17 cellular contexts compared by ENCODE assay signal in the genomic region with DNA sequence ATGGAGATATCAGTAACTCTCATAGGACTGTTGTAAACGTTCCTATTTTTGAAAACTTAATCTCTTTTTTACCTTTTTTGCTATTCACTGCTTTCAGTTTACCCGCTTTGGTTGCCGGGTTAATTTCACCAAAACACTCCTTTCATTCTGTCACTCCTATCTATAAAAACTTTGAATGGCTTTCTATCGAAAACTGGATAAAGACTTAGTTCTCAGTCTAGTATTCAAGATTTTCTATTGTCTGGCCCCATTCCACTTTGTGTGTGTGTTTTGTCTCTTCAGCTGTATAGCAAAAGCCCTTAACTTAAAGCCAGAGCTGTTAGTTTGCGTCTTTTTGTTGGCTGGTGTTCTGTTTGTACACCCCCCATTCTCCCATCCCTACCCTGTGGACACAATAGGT. TPM values are rescaled to one million over a fixed set of nuclear protein-coding genes. Genes with fewer than 3 reads are reported as not detected.
DNase-seq lines count a peak whose midpoint lies in the region; ATAC-seq and TF ChIP-seq lines count a peak whose summit lies in the region.
"Had no signal": no experiment of that assay in that cellular context is flagged by ENCODE, and none has a peak within 500 bp of the region (broad histone marks: within the 10 kb centered on the region; RNA-seq: fewer than 3 reads in every experiment).

No MANE protein-coding gene starts in this region.

- no peak for DNase-seq in activated naive CD8-positive, alpha-beta T cell treated with anti-CD3 and anti-CD28 coated beads, Interleukin-2, amount 50 U/mL, for 24 hours
- DNase-seq in naive thymus-derived CD8-positive, alpha-beta T cell: no peak
- no peak for DNase-seq in esophagus muscularis mucosa (ENCODE audit: extremely low spot score)
- no peak for DNase-seq in lower lobe of right lung
- DNase-seq in mammary epithelial cell: no peak
- DNase-seq: DND-41, GDM1, H7, Karpas-422, NCI-H1105 treated with DMSO at 0.1 percent for 48 hours, NCI-H187, NCI-H446, PC-3 had no signal

- H3K36me3 ChIP-seq in esophagus muscularis mucosa (peaks cover 0 to 6% (median 0%) of the 10 kb centered on the region in 4 donors), lower lobe of right lung (no peaks in the 10 kb centered on the region), mammary epithelial cell (ENCODE audit: insufficient read depth, low read length) (peaks cover 2% of the 10 kb centered on the region)

- no peaks in the 10 kb centered on the region for H3K27me3 ChIP-seq in esophagus muscularis mucosa
- H3K27me3 ChIP-seq in lower lobe of right lung (ENCODE audit: low read depth): no peaks in the 10 kb centered on the region
- no peaks in the 10 kb centered on the region for H3K27me3 ChIP-seq in mammary epithelial cell (ENCODE audit: insufficient read depth, low read length)

- peaks cover 4% of the 10 kb centered on the region for H3K36me3 Mint-ChIP-seq in activated naive CD8-positive, alpha-beta T cell
- H3K36me3 Mint-ChIP-seq in activated naive CD8-positive, alpha-beta T cell treated with anti-CD3 and anti-CD28 coated beads, Interleukin-2, amount 50 U/mL, for 24 hours (ENCODE audit: low read depth): peaks cover 5% of the 10 kb centered on the region
- peaks cover 31% of the 10 kb centered on the region for H3K36me3 Mint-ChIP-seq in activated T-helper 17 cell treated with anti-CD3 and anti-CD28 coated beads, Interleukin-2, amount 50 U/mL, for 72 hours (ENCODE audit: low read depth)
- H3K36me3 Mint-ChIP-seq in naive thymus-derived CD8-positive, alpha-beta T cell: peaks cover 0 to 21% (median 7%) of the 10 kb centered on the region in 3 donors

- H3K4me3 ChIP-seq in esophagus muscularis mucosa: no peak overlapping the region
- no peak overlapping the region for H3K4me3 ChIP-seq in lower lobe of right lung
- H3K4me3 ChIP-seq in mammary epithelial cell (replicated peaks in 1 of 3; ENCODE audit: insufficient read depth in 1 of 3, low read depth in 2 of 3, low read length in 3 of 3): no peak overlapping the region

- H3K9ac ChIP-seq in mammary epithelial cell (ENCODE audit: insufficient read depth, low read length): no peak overlapping the region

- no peak for TF ChIP-seq EP300 in esophagus muscularis mucosa (IDR thresholded peaks at IDR 0.05)

- CTCF ChIA-PET in mammary epithelial cell (lab: Charles Lee; ENCODE audit: low non-redundant PET): no interaction called here

- H3K27ac ChIP-seq in esophagus muscularis mucosa (replicated peaks in 1 of 4) (no peak overlapping the region), lower lobe of right lung (no peak overlapping the region), mammary epithelial cell (ENCODE audit: insufficient read depth, low read depth, low read length) (no peak overlapping the region)
- H3K27ac ChIP-seq: C4-2B had no signal

- ATAC-seq in activated naive CD8-positive, alpha-beta T cell treated with anti-CD3 and anti-CD28 coated beads, Interleukin-2, amount 50 U/mL, for 24 hours: no peak
- no peak for ATAC-seq in activated T-helper 17 cell treated with anti-CD3 and anti-CD28 coated beads, Interleukin-2, amount 50 U/mL, for 72 hours (replicated peaks)
- ATAC-seq in naive thymus-derived CD8-positive, alpha-beta T cell: no peak
- ATAC-seq in GM18505 (IDR thresholded peaks at IDR 0.05; ENCODE audit: unreplicated experiment) (no peak), lower lobe of right lung (no peak)
- ATAC-seq: PC-3 had no signal

- no peak overlapping the region for H3K27ac Mint-ChIP-seq in activated naive CD8-positive, alpha-beta T cell
- H3K27ac Mint-ChIP-seq in activated naive CD8-positive, alpha-beta T cell treated with anti-CD3 and anti-CD28 coated beads, Interleukin-2, amount 50 U/mL, for 24 hours: no peak overlapping the region
- H3K27ac Mint-ChIP-seq in activated T-helper 17 cell treated with anti-CD3 and anti-CD28 coated beads, Interleukin-2, amount 50 U/mL, for 72 hours: no peak overlapping the region
- peak overlapping the region in 1 of 10 donors; percentile 68 for H3K27ac Mint-ChIP-seq in naive thymus-derived CD8-positive, alpha-beta T cell

- intact Hi-C loops in esophagus muscularis mucosa (cut with DNase I) (no loop called here), lower lobe of right lung (cut with DNase I) (no loop called here), mammary epithelial cell (cut with micrococcal nuclease) (no loop called here)

- no TSS peak for BruUV-seq in mammary epithelial cell (replicated peaks; lab: Mats Ljungman, UMichigan)

- TF ChIP-seq CTCF in esophagus muscularis mucosa (IDR thresholded peaks at IDR 0.05) (no peak), lower lobe of right lung (IDR thresholded peaks at IDR 0.05) (no peak), mammary epithelial cell (conservative IDR thresholded peaks at IDR 0.05 in 1 of 2, IDR thresholded peaks at IDR 0.05 in 1 of 2; ENCODE audit: extremely low read depth in 1 of 2, insufficient read depth in 1 of 2, low read depth in 1 of 2, low read length in 2 of 2) (no peak)

- H3K9me3 ChIP-seq in esophagus muscularis mucosa (no peaks in the 10 kb centered on the region), lower lobe of right lung (no peaks in the 10 kb centered on the region), mammary epithelial cell (replicated peaks; ENCODE audit: insufficient read depth, low read length) (no peaks in the 10 kb centered on the region)

- H3K4me3 Mint-ChIP-seq in activated naive CD8-positive, alpha-beta T cell: peak overlapping the region; percentile 9
- no peak overlapping the region for H3K4me3 Mint-ChIP-seq in activated naive CD8-positive, alpha-beta T cell treated with anti-CD3 and anti-CD28 coated beads, Interleukin-2, amount 50 U/mL, for 24 hours
- H3K4me3 Mint-ChIP-seq in activated T-helper 17 cell treated with anti-CD3 and anti-CD28 coated beads, Interleukin-2, amount 50 U/mL, for 72 hours: peak overlapping the region; percentile 1
- peak overlapping the region in 9 of 10 donors; percentile 17 to 70 (median 34) for H3K4me3 Mint-ChIP-seq in naive thymus-derived CD8-positive, alpha-beta T cell

- no peak overlapping the region for H2AFZ ChIP-seq in mammary epithelial cell (ENCODE audit: low read depth, low read length)

- no peaks in the 10 kb centered on the region for H3K27me3 Mint-ChIP-seq in activated naive CD8-positive, alpha-beta T cell
- no peaks in the 10 kb centered on the region for H3K27me3 Mint-ChIP-seq in activated naive CD8-positive, alpha-beta T cell treated with anti-CD3 and anti-CD28 coated beads, Interleukin-2, amount 50 U/mL, for 24 hours
- H3K27me3 Mint-ChIP-seq in activated T-helper 17 cell treated with anti-CD3 and anti-CD28 coated beads, Interleukin-2, amount 50 U/mL, for 72 hours: no peaks in the 10 kb centered on the region
- H3K27me3 Mint-ChIP-seq in naive thymus-derived CD8-positive, alpha-beta T cell: no peaks in the 10 kb centered on the region

- no peaks in the 10 kb centered on the region for H4K20me1 ChIP-seq in mammary epithelial cell (ENCODE audit: insufficient read depth, low read length)

- peaks cover 41 to 82% (median 57%) of the 10 kb centered on the region in 4 donors for H3K4me1 ChIP-seq in esophagus muscularis mucosa
- H3K4me1 ChIP-seq in lower lobe of right lung: peaks cover 62% of the 10 kb centered on the region
- peaks cover 10% of the 10 kb centered on the region for H3K4me1 ChIP-seq in mammary epithelial cell (ENCODE audit: insufficient read depth, low read length)

- no peak for TF ChIP-seq POLR2A in esophagus muscularis mucosa (IDR thresholded peaks at IDR 0.05; ENCODE audit: low read depth)
- TF ChIP-seq POLR2A in GM18505 (IDR thresholded peaks at IDR 0.05; ENCODE audit: borderline replicate concordance, extremely low read depth, insufficient read depth, insufficient read length): no peak

- H3K4me1 Mint-ChIP-seq in activated naive CD8-positive, alpha-beta T cell (ENCODE audit: low read depth): peaks cover 63% of the 10 kb centered on the region
- H3K4me1 Mint-ChIP-seq in activated naive CD8-positive, alpha-beta T cell treated with anti-CD3 and anti-CD28 coated beads, Interleukin-2, amount 50 U/mL, for 24 hours: peaks cover 65% of the 10 kb centered on the region
- peaks cover 23% of the 10 kb centered on the region for H3K4me1 Mint-ChIP-seq in activated T-helper 17 cell treated with anti-CD3 and anti-CD28 coated beads, Interleukin-2, amount 50 U/mL, for 72 hours
- H3K4me1 Mint-ChIP-seq in naive thymus-derived CD8-positive, alpha-beta T cell: peaks cover 24 to 85% (median 57%) of the 10 kb centered on the region in 4 donors

- POLR2A ChIA-PET in naive thymus-derived CD8-positive, alpha-beta T cell (lab: Charles Lee): no interaction called here

- dilution Hi-C loops in mammary epithelial cell (cut with HindIII; ENCODE audit: low sequenced_read_pairs): no loop called here

- H3K4me2 ChIP-seq in mammary epithelial cell (ENCODE audit: insufficient read depth, low read depth, low read length): no peak overlapping the region

- 87% methylated on average over 5 of the region's 5 CpGs for WGBS in esophagus muscularis mucosa
- WGBS in mammary epithelial cell (ENCODE audit: low coverage, missing lambda C conversion rate): 82% methylated on average over 5 of the region's 5 CpGs

- H3K79me2 ChIP-seq in mammary epithelial cell (ENCODE audit: insufficient read depth, low read length): peaks cover 99% of the 10 kb centered on the region

- H3K9me3 Mint-ChIP-seq in activated naive CD8-positive, alpha-beta T cell (ENCODE audit: low read depth): no peaks in the 10 kb centered on the region
- no peaks in the 10 kb centered on the region for H3K9me3 Mint-ChIP-seq in activated naive CD8-positive, alpha-beta T cell treated with anti-CD3 and anti-CD28 coated beads, Interleukin-2, amount 50 U/mL, for 24 hours
- H3K9me3 Mint-ChIP-seq in activated T-helper 17 cell treated with anti-CD3 and anti-CD28 coated beads, Interleukin-2, amount 50 U/mL, for 72 hours: no peaks in the 10 kb centered on the region
- H3K9me3 Mint-ChIP-seq in naive thymus-derived CD8-positive, alpha-beta T cell: no peaks in the 10 kb centered on the region

- in situ Hi-C loops in mammary epithelial cell (cut with MboI; ENCODE audit: low sequenced_read_pairs in 2 of 2): loop anchor here in 1 of 2 donors (25.0 kb wide), 1 partner anchor 199 kb away; no protein-coding TSS in a partner anchor

RNA-seq across cellular contexts. Expression of gene PIAS1, which starts 7.5 kb away (rescaled TPM):
- total RNA-seq in activated T-helper 17 cell treated with anti-CD3 and anti-CD28 coated beads, Interleukin-2, amount 50 U/mL, for 72 hours: 10 to 100 TPM; 31.3 to 42.7 TPM
- 10 to 100 TPM; 90.0 to 94.1 TPM for total RNA-seq in naive thymus-derived CD8-positive, alpha-beta T cell
- polyA plus RNA-seq in naive thymus-derived CD8-positive, alpha-beta T cell: 100 to 1,000 TPM; 120 to 149 (median 138) TPM
- 10 to 100 TPM; 26.2 to 68.4 (median 53.1) TPM for total RNA-seq in esophagus muscularis mucosa
- 73.1 TPM for total RNA-seq in lower lobe of right lung
- total RNA-seq in mammary epithelial cell: 10 to 100 TPM; 30.2 to 31.0 TPM
- 39.6 TPM for polyA plus RNA-seq in mammary epithelial cell
- 54.6 TPM for polyA minus RNA-seq in mammary epithelial cell
